ENCODE assay signal across 24 cellular contexts in genomic region chr11:46726206-46726862, GRCh38. TPM values are rescaled to one million over a fixed set of nuclear protein-coding genes. Genes with fewer than 3 reads are reported as not detected.
A peak's percentile ranks its signal among the peaks of the same experiment; 100 is the strongest.
DNase-seq lines count a peak whose midpoint lies in the region; ATAC-seq and TF ChIP-seq lines count a peak whose summit lies in the region.
"Had no signal": no experiment of that assay in that cellular context is flagged by ENCODE, and none has a peak within 500 bp of the region (broad histone marks: within the 10 kb centered on the region; RNA-seq: fewer than 3 reads in every experiment).

No MANE protein-coding gene starts in this region.

- no peaks in the 10 kb centered on the region for H3K4me1 ChIP-seq in lower lobe of right lung
- H3K4me1 ChIP-seq: Caco-2 had no signal

- no peak overlapping the region for H3K27ac ChIP-seq in lower lobe of right lung
- H3K27ac ChIP-seq: 22Rv1, C4-2B, RWPE1 had no signal

- H3K27me3 ChIP-seq in lower lobe of right lung (ENCODE audit: low read depth) = no peaks in the 10 kb centered on the region

- ATAC-seq in left cardiac atrium (no peak), lower lobe of right lung (no peak), HG02678 (IDR thresholded peaks at IDR 0.05; ENCODE audit: unreplicated experiment) (no peak), omental fat pad (ENCODE audit: low FRiP score) (no peak)
- ATAC-seq: CD8-positive, alpha-beta T cell; Panc1 had no signal

- TF ChIP-seq CTCF in lower lobe of right lung (IDR thresholded peaks at IDR 0.05) (no peak), omental fat pad (IDR thresholded peaks at IDR 0.05) (no peak)

- no peaks in the 10 kb centered on the region for H3K36me3 ChIP-seq in lower lobe of right lung

- intact Hi-C loops in cardiac septum (cut with DNase I) = no loop called here
- intact Hi-C loops in left cardiac atrium (cut with DNase I) = no loop called here
- intact Hi-C loops in lower lobe of right lung (cut with DNase I) = no loop called here

- H3K4me3 ChIP-seq in lower lobe of right lung = no peak overlapping the region
- H3K4me3 ChIP-seq: GM23338 had no signal

- DNase-seq in cardiac septum (ENCODE audit: low spot score) (peak; percentile 56), left cardiac atrium (no peak), lower lobe of right lung (peak; percentile 41), omental fat pad (ENCODE audit: low spot score) (no peak), dermis blood vessel endothelial cell (no peak)
- DNase-seq: Caco-2; CD8-positive, alpha-beta T cell; HCEC 1CT; NCI-H1048; NCI-H1417; NCI-H1694; NCI-H2029 treated with DMSO at 0.1 percent for 48 hours; NCI-H2227 treated with DMSO at 0.1 percent for 48 hours; NCI-H526 treated with DMSO at 0.1 percent for 48 hours; SHP77 had no signal

- H3K9me3 ChIP-seq in lower lobe of right lung = no peaks in the 10 kb centered on the region
- H3K9me3 ChIP-seq: Caco-2 had no signal

RNA-seq across cellular contexts. Expression of gene F2, which starts 7.3 kb away (rescaled TPM):
- not detected for total RNA-seq in cardiac septum
- not detected for total RNA-seq in left cardiac atrium
- total RNA-seq in lower lobe of right lung = not detected
- total RNA-seq in omental fat pad = not detected
- total RNA-seq in dermis blood vessel endothelial cell = not detected in 2 replicates
- total RNA-seq: B cell; CD8-positive, alpha-beta T cell; NCI-H460; SK-MEL-5 had no signal

RNA-seq across cellular contexts. Expression of gene ZNF408, which starts 25.5 kb away (rescaled TPM):
- total RNA-seq in cardiac septum = 6.7 TPM
- 1 to 10 TPM; 7.4 to 9.3 TPM for total RNA-seq in left cardiac atrium
- total RNA-seq in lower lobe of right lung = 8.6 TPM
- 10 to 100 TPM in 1 of 4 donors, 1 to 10 TPM in 3; 4.3 to 12.2 (median 7.9) TPM for total RNA-seq in omental fat pad
- 7.9 and 8.7 TPM in 2 replicates for total RNA-seq in dermis blood vessel endothelial cell

RNA-seq across cellular contexts. Expression of gene ARHGAP1, which starts 25.9 kb away (rescaled TPM):
- total RNA-seq in cardiac septum (152 TPM), left cardiac atrium (100 to 1,000 TPM; 112 to 144 TPM), lower lobe of right lung (67.4 TPM), omental fat pad (10 to 100 TPM; 34.6 to 69.2 (median 42.6) TPM), dermis blood vessel endothelial cell (21.6 and 35.4 TPM in 2 replicates)

Comparison
In these comparisons a context has a peak if more than half of its experiments do, and no peak if none do; other contexts are left out.
1. DNase-seq: peak in cardiac septum (single experiment) and lower lobe of right lung (single experiment); none in left cardiac atrium (single experiment), omental fat pad (single experiment) and dermis blood vessel endothelial cell (single experiment).